In the genomic region with DNA sequence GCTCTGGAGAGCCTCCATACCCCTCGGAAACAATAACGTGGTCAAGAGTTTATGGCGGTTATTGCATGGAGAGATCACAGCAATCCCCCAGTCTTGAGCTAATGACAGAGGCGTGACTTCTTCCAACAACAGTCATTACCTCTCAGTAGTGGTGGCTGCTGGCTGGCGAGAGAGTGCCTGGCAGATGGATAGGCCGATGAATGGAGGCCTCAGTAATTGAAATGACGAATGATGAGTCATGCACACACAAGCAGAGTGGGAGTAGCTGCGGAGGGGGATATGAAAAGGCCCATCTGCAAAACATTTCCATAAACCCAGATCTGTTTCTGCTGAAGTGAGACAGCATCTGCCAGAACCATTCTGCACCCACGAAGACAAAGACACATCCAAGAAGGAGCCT, we compare ENCODE assay signal across 9 cellular contexts.
DNase-seq lines count a peak whose midpoint lies in the region; ATAC-seq, FAIRE-seq and TF ChIP-seq lines count a peak whose summit lies in the region.
"Had no signal": no experiment of that assay in that cellular context is flagged by ENCODE, and none has a peak within 500 bp of the region (broad histone marks: within the 10 kb centered on the region; RNA-seq: fewer than 3 reads in every experiment).

No MANE protein-coding gene starts in this region.

- ATAC-seq in Panc1 (peak; percentile 90), sciatic nerve (peak; percentile 77), GM18505 (IDR thresholded peaks at IDR 0.05; ENCODE audit: unreplicated experiment) (no peak)

- POLR2A ChIA-PET in Panc1 (lab: Charles Lee) = no interaction called here

- H3K36me3 ChIP-seq in Panc1 (ENCODE audit: control insufficient read depth, insufficient read depth, low read length) (no peaks in the 10 kb centered on the region), small intestine (ENCODE audit: control insufficient read depth in 2 of 2, insufficient read depth in 2 of 2, low read length in 2 of 2) (no peaks in the 10 kb centered on the region)

- WGBS in small intestine, 3 donors = 73 to 75% (median 74%) methylated on average over 9 of the region's 9 CpGs

- BruUV-seq in Panc1 (replicated peaks; lab: Mats Ljungman, UMichigan) = no TSS peak

- H3K4me1 ChIP-seq in Panc1 (ENCODE audit: control insufficient read depth, insufficient read depth, low read length) (no peaks in the 10 kb centered on the region), small intestine (ENCODE audit: control insufficient read depth in 2 of 2, insufficient read depth in 1 of 2, low read depth in 1 of 2, low read length in 1 of 2) (no peaks in the 10 kb centered on the region)

- in situ Hi-C loops in Panc1 (cut with HindIII; ENCODE audit: low pct_unique_long_range_greater_than_20kb, low sequenced_read_pairs) = no loop called here

- TF ChIP-seq POLR2A in H54 (IDR thresholded peaks at IDR 0.05; ENCODE audit: low read depth, low read length) (no peak), GM18505 (IDR thresholded peaks at IDR 0.05; ENCODE audit: borderline replicate concordance, extremely low read depth, insufficient read depth, insufficient read length) (no peak)

- H3K4me3 ChIP-seq in Panc1 (ENCODE audit: low read depth in 2 of 2, low read length in 2 of 2) (no peak overlapping the region), foreskin fibroblast (ENCODE audit: low read depth in 1 of 2, low read length in 2 of 2) (no peak overlapping the region), small intestine (ENCODE audit: low read depth in 1 of 2, low read length in 2 of 2) (no peak overlapping the region)

- FAIRE-seq in H54 (lab: Jason Lieb, UNC) (no peak), small intestine (lab: Jason Lieb, UNC) (no peak)

- no peak overlapping the region for H3K27ac ChIP-seq in Panc1 (ENCODE audit: low read length)
- no peak overlapping the region for H3K27ac ChIP-seq in small intestine (ENCODE audit: low read depth in 1 of 2, low read length in 1 of 2)

- TF ChIP-seq CTCF in Panc1 (IDR thresholded peaks at IDR 0.05) (no peak), foreskin fibroblast (IDR thresholded peaks at IDR 0.05; ENCODE audit: low read depth, low read length) (no peak)

- CTCF ChIA-PET in Panc1 (lab: Charles Lee) = no interaction called here

- H3K9me3 ChIP-seq in Panc1 (ENCODE audit: control insufficient read depth, insufficient read depth, low read depth, low read length) = no peaks in the 10 kb centered on the region
- H3K9me3 ChIP-seq in small intestine (ENCODE audit: control insufficient read depth, low read depth) = no peaks in the 10 kb centered on the region

- H3K27me3 ChIP-seq in Panc1 (ENCODE audit: control insufficient read depth, insufficient read depth, low read length) (no peaks in the 10 kb centered on the region), small intestine (ENCODE audit: control insufficient read depth in 2 of 2, insufficient read depth in 2 of 2, low read length in 2 of 2) (no peaks in the 10 kb centered on the region)

- DNase-seq in H54 (ENCODE audit: insufficient read length, low spot score) = peak; percentile 5
- no peak for DNase-seq in Panc1 (ENCODE audit: low read depth, low spot score)
- peak; percentile 24 to 39 for DNase-seq in foreskin fibroblast
- no peak for DNase-seq in sciatic nerve (ENCODE audit: low spot score)
- no peak for DNase-seq in UCSD-AML1 (lab: John Stamatoyannopoulos, UW; ENCODE audit: unreplicated experiment)
- DNase-seq in small intestine = no peak
- DNase-seq: activated T-cell treated with anti-CD3 and anti-CD28 coated beads, Interleukin-2, amount 50 U/mL, for 1 hour; stimulated activated CD4-positive, alpha-beta T cell treated with anti-CD3 and anti-CD28 coated beads, Interleukin-12 subunit alpha, Interleukin-12 subunit beta, amount 100 ng/mL, for 4 hours had no signal

- intact Hi-C loops in Panc1 (cut with micrococcal nuclease; ENCODE audit: unreplicated experiment) = no loop called here
- intact Hi-C loops in sciatic nerve (cut with DNase I) = no loop called here

Comparison
In these comparisons a context has a peak if more than half of its experiments do, and no peak if none do; other contexts are left out.
1. DNase-seq: peak in H54 (single experiment) and foreskin fibroblast (2 of 2); none in Panc1 (single experiment), sciatic nerve (single experiment), UCSD-AML1 (single experiment) and small intestine (single experiment).